26 cellular contexts compared by ENCODE assay signal in genomic region chrX:40039887-40040286, GRCh38.
"Had no signal": no experiment of that assay in that cellular context is flagged by ENCODE, and none has a peak within 500 bp of the region (broad histone marks: within the 10 kb centered on the region; RNA-seq: fewer than 3 reads in every experiment).

No MANE protein-coding gene starts in this region.

- FAIRE-seq: astrocyte had no signal

- H3K9me3 ChIP-seq: adrenal gland, body of pancreas had no signal

- H3K4me1 ChIP-seq: adrenal gland, body of pancreas, breast epithelium had no signal

- ATAC-seq: activated CD4-positive, alpha-beta T cell treated with anti-CD3 and anti-CD28 coated beads for 36 hours; activated CD4-positive, CD25-positive, alpha-beta regulatory T cell treated with anti-CD3 and anti-CD28 coated beads, Interleukin-2, amount 50 U/mL, for 24 hours; activated naive CD4-positive, alpha-beta T cell treated with anti-CD3 and anti-CD28 coated beads, Interleukin-2, amount 50 U/mL, for 72 hours; activated T-cell treated with anti-CD3 and anti-CD28 coated beads, Interleukin-2, amount 50 U/mL, for 4 hours; body of pancreas had no signal

- DNase-seq: activated CD4-positive, alpha-beta memory T cell treated with anti-CD3 and anti-CD28 coated beads for 36 hours; activated CD4-positive, alpha-beta T cell treated with anti-CD3 and anti-CD28 coated beads for 36 hours; activated CD4-positive, alpha-beta T cell treated with anti-CD3 and anti-CD28 coated beads, Interleukin-2, amount 50 U/mL, for 1 hour; activated CD8-positive, alpha-beta memory T cell treated with anti-CD3 and anti-CD28 coated beads, Interleukin-2, amount 50 U/mL, for 4 hours; activated gamma-delta T cell treated with Interleukin-2 at 50 U/mL for 16 hours; activated naive CD4-positive, alpha-beta T cell treated with anti-CD3 and anti-CD28 coated beads for 36 hours; activated T-cell treated with anti-CD3 and anti-CD28 coated beads for 4 hours; activated T-cell treated with anti-CD3 and anti-CD28 coated beads, Interleukin-2, amount 50 U/mL, for 4 hours; adrenal gland; body of pancreas; NCI-H1092 treated with DMSO at 0.1 percent for 48 hours; NCI-H1417; NCI-H146; NCI-H187; NCI-H2029 treated with DMSO at 0.1 percent for 48 hours; NCI-H2107; NCI-H2171; NCI-H510A; NCI-H748 treated with DMSO at 0.1 percent for 48 hours; NK-92 treated with Interleukin-12 subunit alpha and Interleukin-12 subunit beta, amount 100 ng/mL, for 24 hours; Right ventricle myocardium superior; SW 1271 had no signal

- H3K27me3 ChIP-seq: body of pancreas had no signal

- H3K27ac ChIP-seq: adrenal gland, body of pancreas, breast epithelium had no signal

- H3K36me3 ChIP-seq: adrenal gland, breast epithelium had no signal

- H3K4me3 ChIP-seq: adrenal gland, body of pancreas, breast epithelium had no signal
